In genomic region chr6:29875734-29876133, GRCh38 we compare ENCODE assay signal across 8 cellular contexts. TPM values are rescaled to one million over a fixed set of nuclear protein-coding genes. Genes with fewer than 3 reads are reported as not detected.
"Had no signal": no experiment of that assay in that cellular context is flagged by ENCODE, and none has a peak within 500 bp of the region (broad histone marks: within the 10 kb centered on the region; RNA-seq: fewer than 3 reads in every experiment).

No MANE protein-coding gene starts in this region.

RNA-seq across cellular contexts. Expression of gene HLA-G, which starts 48.1 kb away (rescaled TPM):
- total RNA-seq: stomach, subcutaneous adipose tissue, temporal lobe, tibial nerve, transverse colon, ureter, urinary bladder, vagina had no signal
- polyA plus RNA-seq: urinary bladder had no signal
